8 cellular contexts compared by ENCODE assay signal in the genomic region with DNA sequence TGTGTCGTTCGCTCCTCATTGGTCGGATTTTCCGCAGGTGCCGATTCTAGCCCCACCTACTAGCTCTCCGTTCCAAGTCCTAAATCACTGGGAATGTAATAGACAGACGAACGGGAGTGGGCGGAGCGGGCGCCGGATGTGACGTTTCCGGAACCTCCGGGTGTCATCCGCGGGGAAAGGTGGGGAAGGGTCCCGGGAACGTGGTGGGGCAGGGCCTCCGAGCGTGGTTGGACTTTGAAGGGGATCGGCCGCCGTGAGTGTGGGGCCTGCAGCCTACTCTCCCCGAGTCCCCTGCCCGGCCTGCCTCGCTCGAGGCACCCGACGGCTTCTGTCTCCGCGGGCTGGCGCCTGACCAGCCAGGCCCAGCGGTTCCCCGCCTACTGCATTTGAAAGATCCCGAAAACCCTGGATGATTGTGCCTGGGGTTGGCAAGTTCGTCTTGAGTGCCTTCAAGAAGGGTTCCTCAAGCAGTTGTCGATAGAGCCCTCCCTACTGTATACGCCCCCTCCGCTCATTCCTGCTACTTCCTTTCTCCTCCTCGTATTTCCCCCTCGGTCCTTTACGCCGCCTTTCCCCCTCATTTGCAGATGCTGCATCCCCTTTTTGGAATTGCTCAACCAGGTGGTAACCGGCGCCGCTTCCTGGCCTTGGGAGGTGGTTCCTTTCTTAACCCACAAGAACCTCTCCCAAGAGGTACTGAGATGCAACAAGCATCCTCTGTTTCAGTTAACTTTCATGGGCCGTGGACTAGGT.
DNase-seq lines count a peak whose midpoint lies in the region; ATAC-seq and TF ChIP-seq lines count a peak whose summit lies in the region.

A gene (plus strand): TSS at position 144 of the 753 bp plus-strand sequence. CDS start 1,896 bp downstream, outside the sequence.

- no peak for TF ChIP-seq CTCF in GM06990 (IDR thresholded peaks at IDR 0.05; ENCODE audit: insufficient read depth, low read length, poor library complexity, severe bottlenecking)

- H3K27ac Mint-ChIP-seq in activated naive CD4-positive, alpha-beta T cell treated with anti-CD3 and anti-CD28 coated beads, Interleukin-2, amount 50 U/mL, for 24 hours: peak within 1 kb of the TSS; percentile 100

- H3K4me3 Mint-ChIP-seq in activated naive CD4-positive, alpha-beta T cell treated with anti-CD3 and anti-CD28 coated beads, Interleukin-2, amount 50 U/mL, for 24 hours: peak within 1 kb of the TSS; percentile 94

- H3K9me3 Mint-ChIP-seq in activated naive CD4-positive, alpha-beta T cell treated with anti-CD3 and anti-CD28 coated beads, Interleukin-2, amount 50 U/mL, for 24 hours: peaks cover 5% of the 10 kb centered on the region

- H3K27me3 ChIP-seq in GM06990 (replicated peaks; ENCODE audit: control insufficient read depth, insufficient read depth, low read length): no peaks in the 10 kb centered on the region

- H3K27me3 Mint-ChIP-seq in activated naive CD4-positive, alpha-beta T cell treated with anti-CD3 and anti-CD28 coated beads, Interleukin-2, amount 50 U/mL, for 24 hours: no peaks in the 10 kb centered on the region

- ATAC-seq in HG02588 (IDR thresholded peaks at IDR 0.05; ENCODE audit: unreplicated experiment) (peak; percentile 84), SK-N-SH treated with all-trans-retinoic acid at 6 μM for 48 hours (peak; percentile 89)

- H3K4me1 Mint-ChIP-seq in activated naive CD4-positive, alpha-beta T cell treated with anti-CD3 and anti-CD28 coated beads, Interleukin-2, amount 50 U/mL, for 24 hours: peaks cover 62% of the 10 kb centered on the region

- peak within 1 kb of the TSS; percentile 69 for H3K4me3 ChIP-seq in GM06990 (replicated peaks; ENCODE audit: low read depth, low read length)

- DNase-seq in GM06990 (ENCODE audit: extremely low read depth, insufficient read length) (peak; percentile 89), NCI-H1092 (lab: John Stamatoyannopoulos, UW) (peak; percentile 95), germinal center (ENCODE audit: low spot score) (peak; percentile 93), non-pigmented ciliary epithelial cell (ENCODE audit: low read depth) (peak; percentile 84), superior temporal gyrus (ENCODE audit: extremely low spot score) (peak; percentile 99)

- peaks cover 12% of the 10 kb centered on the region for H3K36me3 Mint-ChIP-seq in activated naive CD4-positive, alpha-beta T cell treated with anti-CD3 and anti-CD28 coated beads, Interleukin-2, amount 50 U/mL, for 24 hours

- H3K36me3 ChIP-seq in GM06990 (ENCODE audit: control insufficient read depth, insufficient read depth, low read length): peaks cover 8% of the 10 kb centered on the region

TF ChIP-seq in SK-N-SH treated with all-trans-retinoic acid at 6 μM for 48 hours, 23 proteins besides CTCF, POLR2A, EP300 and RAD21:
- TF ChIP-seq, protein P1, sequence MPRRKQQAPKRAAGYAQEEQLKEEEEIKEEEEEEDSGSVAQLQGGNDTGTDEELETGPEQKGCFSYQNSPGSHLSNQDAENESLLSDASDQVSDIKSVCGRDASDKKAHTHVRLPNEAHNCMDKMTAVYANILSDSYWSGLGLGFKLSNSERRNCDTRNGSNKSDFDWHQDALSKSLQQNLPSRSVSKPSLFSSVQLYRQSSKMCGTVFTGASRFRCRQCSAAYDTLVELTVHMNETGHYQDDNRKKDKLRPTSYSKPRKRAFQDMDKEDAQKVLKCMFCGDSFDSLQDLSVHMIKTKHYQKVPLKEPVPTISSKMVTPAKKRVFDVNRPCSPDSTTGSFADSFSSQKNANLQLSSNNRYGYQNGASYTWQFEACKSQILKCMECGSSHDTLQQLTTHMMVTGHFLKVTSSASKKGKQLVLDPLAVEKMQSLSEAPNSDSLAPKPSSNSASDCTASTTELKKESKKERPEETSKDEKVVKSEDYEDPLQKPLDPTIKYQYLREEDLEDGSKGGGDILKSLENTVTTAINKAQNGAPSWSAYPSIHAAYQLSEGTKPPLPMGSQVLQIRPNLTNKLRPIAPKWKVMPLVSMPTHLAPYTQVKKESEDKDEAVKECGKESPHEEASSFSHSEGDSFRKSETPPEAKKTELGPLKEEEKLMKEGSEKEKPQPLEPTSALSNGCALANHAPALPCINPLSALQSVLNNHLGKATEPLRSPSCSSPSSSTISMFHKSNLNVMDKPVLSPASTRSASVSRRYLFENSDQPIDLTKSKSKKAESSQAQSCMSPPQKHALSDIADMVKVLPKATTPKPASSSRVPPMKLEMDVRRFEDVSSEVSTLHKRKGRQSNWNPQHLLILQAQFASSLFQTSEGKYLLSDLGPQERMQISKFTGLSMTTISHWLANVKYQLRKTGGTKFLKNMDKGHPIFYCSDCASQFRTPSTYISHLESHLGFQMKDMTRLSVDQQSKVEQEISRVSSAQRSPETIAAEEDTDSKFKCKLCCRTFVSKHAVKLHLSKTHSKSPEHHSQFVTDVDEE (CRISPR knock-in tag; IDR thresholded peaks at IDR 0.05): no peak
- TF ChIP-seq ZNF70 (CRISPR knock-in tag; IDR thresholded peaks at IDR 0.05) (no peak), CSDC2 (CRISPR knock-in tag; IDR thresholded peaks at IDR 0.05) (no peak), BACH2 (CRISPR knock-in tag; IDR thresholded peaks at IDR 0.05; ENCODE audit: borderline replicate concordance) (no peak), TCF4 (CRISPR knock-in tag; IDR thresholded peaks at IDR 0.05; ENCODE audit: borderline replicate concordance) (no peak), ZNF565 (CRISPR knock-in tag; conservative IDR thresholded peaks at IDR 0.05; ENCODE audit: low read depth) (no peak), PPARA (CRISPR knock-in tag; IDR thresholded peaks at IDR 0.05; ENCODE audit: borderline replicate concordance) (no peak), ZFP30 (CRISPR knock-in tag; IDR thresholded peaks at IDR 0.05) (no peak), OSR1 (CRISPR knock-in tag; IDR thresholded peaks at IDR 0.05) (no peak), ISL1 (CRISPR knock-in tag; IDR thresholded peaks at IDR 0.05) (no peak), ZNF8 (CRISPR knock-in tag; IDR thresholded peaks at IDR 0.05) (no peak), TOX (CRISPR knock-in tag; IDR thresholded peaks at IDR 0.05; ENCODE audit: borderline replicate concordance) (no peak), ESRRG (CRISPR knock-in tag; IDR thresholded peaks at IDR 0.05) (no peak), GLIS3 (CRISPR knock-in tag; IDR thresholded peaks at IDR 0.05) (no peak), SNAI2 (CRISPR knock-in tag; IDR thresholded peaks at IDR 0.05) (no peak), RARB (CRISPR knock-in tag; IDR thresholded peaks at IDR 0.05) (no peak), ARNTL (CRISPR knock-in tag; IDR thresholded peaks at IDR 0.05; ENCODE audit: borderline replicate concordance, low read depth) (no peak)
- TF ChIP-seq, protein P2, sequence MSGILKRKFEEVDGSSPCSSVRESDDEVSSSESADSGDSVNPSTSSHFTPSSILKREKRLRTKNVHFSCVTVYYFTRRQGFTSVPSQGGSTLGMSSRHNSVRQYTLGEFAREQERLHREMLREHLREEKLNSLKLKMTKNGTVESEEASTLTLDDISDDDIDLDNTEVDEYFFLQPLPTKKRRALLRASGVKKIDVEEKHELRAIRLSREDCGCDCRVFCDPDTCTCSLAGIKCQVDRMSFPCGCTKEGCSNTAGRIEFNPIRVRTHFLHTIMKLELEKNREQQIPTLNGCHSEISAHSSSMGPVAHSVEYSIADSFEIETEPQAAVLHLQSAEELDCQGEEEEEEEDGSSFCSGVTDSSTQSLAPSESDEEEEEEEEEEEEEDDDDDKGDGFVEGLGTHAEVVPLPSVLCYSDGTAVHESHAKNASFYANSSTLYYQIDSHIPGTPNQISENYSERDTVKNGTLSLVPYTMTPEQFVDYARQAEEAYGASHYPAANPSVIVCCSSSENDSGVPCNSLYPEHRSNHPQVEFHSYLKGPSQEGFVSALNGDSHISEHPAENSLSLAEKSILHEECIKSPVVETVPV (CRISPR knock-in tag; IDR thresholded peaks at IDR 0.05): no peak
- TF ChIP-seq, protein P3, sequence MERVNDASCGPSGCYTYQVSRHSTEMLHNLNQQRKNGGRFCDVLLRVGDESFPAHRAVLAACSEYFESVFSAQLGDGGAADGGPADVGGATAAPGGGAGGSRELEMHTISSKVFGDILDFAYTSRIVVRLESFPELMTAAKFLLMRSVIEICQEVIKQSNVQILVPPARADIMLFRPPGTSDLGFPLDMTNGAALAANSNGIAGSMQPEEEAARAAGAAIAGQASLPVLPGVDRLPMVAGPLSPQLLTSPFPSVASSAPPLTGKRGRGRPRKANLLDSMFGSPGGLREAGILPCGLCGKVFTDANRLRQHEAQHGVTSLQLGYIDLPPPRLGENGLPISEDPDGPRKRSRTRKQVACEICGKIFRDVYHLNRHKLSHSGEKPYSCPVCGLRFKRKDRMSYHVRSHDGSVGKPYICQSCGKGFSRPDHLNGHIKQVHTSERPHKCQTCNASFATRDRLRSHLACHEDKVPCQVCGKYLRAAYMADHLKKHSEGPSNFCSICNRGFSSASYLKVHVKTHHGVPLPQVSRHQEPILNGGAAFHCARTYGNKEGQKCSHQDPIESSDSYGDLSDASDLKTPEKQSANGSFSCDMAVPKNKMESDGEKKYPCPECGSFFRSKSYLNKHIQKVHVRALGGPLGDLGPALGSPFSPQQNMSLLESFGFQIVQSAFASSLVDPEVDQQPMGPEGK (CRISPR knock-in tag; IDR thresholded peaks at IDR 0.05; ENCODE audit: borderline replicate concordance): no peak
- TF ChIP-seq, protein P4, sequence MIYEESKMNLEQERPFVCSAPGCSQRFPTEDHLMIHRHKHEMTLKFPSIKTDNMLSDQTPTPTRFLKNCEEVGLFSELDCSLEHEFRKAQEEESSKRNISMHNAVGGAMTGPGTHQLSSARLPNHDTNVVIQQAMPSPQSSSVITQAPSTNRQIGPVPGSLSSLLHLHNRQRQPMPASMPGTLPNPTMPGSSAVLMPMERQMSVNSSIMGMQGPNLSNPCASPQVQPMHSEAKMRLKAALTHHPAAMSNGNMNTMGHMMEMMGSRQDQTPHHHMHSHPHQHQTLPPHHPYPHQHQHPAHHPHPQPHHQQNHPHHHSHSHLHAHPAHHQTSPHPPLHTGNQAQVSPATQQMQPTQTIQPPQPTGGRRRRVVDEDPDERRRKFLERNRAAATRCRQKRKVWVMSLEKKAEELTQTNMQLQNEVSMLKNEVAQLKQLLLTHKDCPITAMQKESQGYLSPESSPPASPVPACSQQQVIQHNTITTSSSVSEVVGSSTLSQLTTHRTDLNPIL (CRISPR knock-in tag; IDR thresholded peaks at IDR 0.05; ENCODE audit: low read depth): no peak
TF ChIP-seq in SK-N-SH treated with all-trans-retinoic acid at 6 μM for 48 hours: peak in this region for 0.

Comparison
In these comparisons a context has a peak if more than half of its experiments do, and no peak if none do; other contexts are left out.
1. Peak in every context shown above with its lines: DNase-seq, ATAC-seq and H3K4me3 ChIP-seq.